In genomic region chr5:55864606-55865541, GRCh38 we compare ENCODE assay signal across 1 cellular context.
TF ChIP-seq lines count a peak whose summit lies in the region.

No MANE protein-coding gene starts in this region.

TF ChIP-seq in HepG2, 621 proteins besides CTCF, POLR2A, EP300 and RAD21 (continued from another document and continues in another):
- peak; percentile 53 for TF ChIP-seq ZNF609 (CRISPR knock-in tag; IDR thresholded peaks at IDR 0.05; ENCODE audit: borderline replicate concordance)
- no peak for TF ChIP-seq ZNF263 (CRISPR knock-in tag; IDR thresholded peaks at IDR 0.05)
- TF ChIP-seq PAXIP1 (CRISPR knock-in tag; conservative IDR thresholded peaks at IDR 0.05): peak; percentile 74
- peak; percentile 47 for TF ChIP-seq BCL6 (CRISPR knock-in tag; IDR thresholded peaks at IDR 0.05)
- peak; percentile 40; the same call in 1 of the 2 replicates for TF ChIP-seq ZNF788 (CRISPR knock-in tag; IDR thresholded peaks at IDR 0.05; ENCODE audit: borderline replicate concordance)
- no peak for TF ChIP-seq ZSCAN31 (CRISPR knock-in tag; IDR thresholded peaks at IDR 0.05; ENCODE audit: low read depth)
- TF ChIP-seq GABPB1 (CRISPR knock-in tag; IDR thresholded peaks at IDR 0.05): peak; percentile 30; the same call in 1 of the 2 replicates
- peak; percentile 84 for TF ChIP-seq HNF4G (IDR thresholded peaks at IDR 0.05; ENCODE audit: borderline replicate concordance, low read depth, low read length)
- peak; percentile 70; the same call in 1 of the 2 replicates for TF ChIP-seq HNF4G (CRISPR knock-in tag; IDR thresholded peaks at IDR 0.05; ENCODE audit: borderline replicate concordance, low read depth)
- TF ChIP-seq HOMEZ (CRISPR knock-in tag; IDR thresholded peaks at IDR 0.05; ENCODE audit: low read depth): peak; percentile 70; the same call in 1 of the 2 replicates
- TF ChIP-seq ARNTL (CRISPR knock-in tag; IDR thresholded peaks at IDR 0.05): peak; percentile 55; the same call in 1 of the 2 replicates
- 0 out of 2 replicates have a peak, but pooled peaks have one; percentile 18 for TF ChIP-seq ZBTB38 (CRISPR knock-in tag; IDR thresholded peaks at IDR 0.05)
- TF ChIP-seq MAX (IDR thresholded peaks at IDR 0.05): no peak
- peak; percentile 52; the same call in 1 of the 2 replicates for TF ChIP-seq MLX (CRISPR knock-in tag; IDR thresholded peaks at IDR 0.05)
- no peak for TF ChIP-seq FOSL1 (CRISPR knock-in tag; IDR thresholded peaks at IDR 0.05; ENCODE audit: borderline replicate concordance)
- TF ChIP-seq POGZ (CRISPR knock-in tag; IDR thresholded peaks at IDR 0.05): peak; percentile 81
- peak; percentile 43; the same call in 1 of the 2 replicates for TF ChIP-seq IRF2 (CRISPR knock-in tag; IDR thresholded peaks at IDR 0.05)
- TF ChIP-seq CBX5 (CRISPR knock-in tag; IDR thresholded peaks at IDR 0.05; ENCODE audit: borderline replicate concordance): peak; percentile 79; the same call in 1 of the 2 replicates
- TF ChIP-seq ZBTB42 (CRISPR knock-in tag; IDR thresholded peaks at IDR 0.05): no peak
- TF ChIP-seq MTF2 (CRISPR knock-in tag; IDR thresholded peaks at IDR 0.05; ENCODE audit: borderline replicate concordance): no peak
- TF ChIP-seq ZNF432 (CRISPR knock-in tag; IDR thresholded peaks at IDR 0.05; ENCODE audit: borderline replicate concordance): no peak
- TF ChIP-seq PITX1 (CRISPR knock-in tag; IDR thresholded peaks at IDR 0.05): no peak
- TF ChIP-seq NR2F1 (CRISPR knock-in tag; IDR thresholded peaks at IDR 0.05): peak; percentile 30 to 83; a peak in 3 of 4 replicates
- TF ChIP-seq ZNF768 (CRISPR knock-in tag; IDR thresholded peaks at IDR 0.05): no peak
- TF ChIP-seq E2F2 (CRISPR knock-in tag; IDR thresholded peaks at IDR 0.05; ENCODE audit: borderline replicate concordance): no peak
- peak; percentile 54 for TF ChIP-seq FOXA3 (CRISPR knock-in tag; IDR thresholded peaks at IDR 0.05)
- peak; percentile 69; the same call in 1 of the 2 replicates for TF ChIP-seq ZMYM4 (CRISPR knock-in tag; IDR thresholded peaks at IDR 0.05)
- TF ChIP-seq ZNF646 (CRISPR knock-in tag; IDR thresholded peaks at IDR 0.05): peak; percentile 95
- TF ChIP-seq THRA (CRISPR knock-in tag; IDR thresholded peaks at IDR 0.05; ENCODE audit: borderline replicate concordance): peak; percentile 77; the same call in 1 of the 2 replicates
- TF ChIP-seq IKZF5 (CRISPR knock-in tag; IDR thresholded peaks at IDR 0.05): peak; percentile 61; the same call in 1 of the 2 replicates
- TF ChIP-seq FOXA1 (IDR thresholded peaks at IDR 0.05): no peak
- 0 out of 2 replicates have a peak, but pooled peaks have one; percentile 20 for TF ChIP-seq FOXA1 (CRISPR knock-in tag; IDR thresholded peaks at IDR 0.05)
- peak; percentile 92 for TF ChIP-seq ESRRA (CRISPR knock-in tag; IDR thresholded peaks at IDR 0.05; ENCODE audit: low read depth)
